Comparison of ENCODE assay signal across 28 cellular contexts in the genomic region with DNA sequence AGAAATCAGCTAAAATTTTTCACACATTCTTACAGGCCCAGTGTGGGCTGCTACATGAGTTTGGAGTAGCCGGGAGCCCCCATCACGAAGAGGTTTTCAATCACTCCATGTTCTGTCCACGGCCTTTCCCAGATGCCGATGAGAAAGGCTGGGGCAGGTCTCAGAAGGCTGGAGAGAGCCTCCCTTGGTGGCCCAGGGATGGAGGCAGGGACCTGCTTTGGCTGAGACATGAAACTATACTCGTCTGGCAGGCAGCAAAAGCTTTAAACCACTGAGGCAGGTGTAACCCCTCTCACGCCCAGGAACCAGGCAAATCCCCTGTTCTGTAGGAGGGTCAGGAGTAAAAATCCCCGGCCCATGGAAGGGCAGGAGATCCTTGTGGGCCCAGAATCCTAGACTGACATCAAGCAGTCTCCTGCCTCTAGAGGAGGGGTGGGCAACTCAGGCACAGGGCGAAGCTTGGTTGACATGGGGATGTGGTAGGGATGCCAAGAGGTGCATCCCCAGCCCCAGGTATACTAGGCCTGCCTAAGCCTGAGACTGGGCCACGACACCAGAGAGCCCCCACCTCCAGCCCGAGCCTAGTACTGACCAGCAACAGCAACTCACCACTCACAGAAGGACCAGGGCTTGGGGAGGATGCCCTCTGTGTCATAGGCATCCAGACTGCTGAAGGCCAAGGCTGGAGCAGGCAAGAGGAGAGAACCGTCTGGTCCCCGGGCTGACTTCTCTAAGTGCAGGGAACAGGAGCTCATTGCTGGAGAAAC. TPM values are rescaled to one million over a fixed set of nuclear protein-coding genes. Genes with fewer than 3 reads are reported as not detected.
"Had no signal": no experiment of that assay in that cellular context is flagged by ENCODE, and none has a peak within 500 bp of the region (broad histone marks: within the 10 kb centered on the region; RNA-seq: fewer than 3 reads in every experiment).

No MANE protein-coding gene starts in this region.

- H3K4me3 ChIP-seq: cardiac muscle cell, SK-N-MC had no signal

- H3K36me3 ChIP-seq: brain microvascular endothelial cell, cardiac muscle cell had no signal

- H3K9me3 Mint-ChIP-seq: activated CD4-positive, alpha-beta memory T cell treated with anti-CD3 and anti-CD28 coated beads, Interleukin-2, amount 10 ng/mL, durations not matched to agents 7 days and 5 days had no signal

- ATAC-seq: activated CD4-positive, alpha-beta T cell treated with anti-CD3 and anti-CD28 coated beads for 36 hours had no signal

- H3K27me3 ChIP-seq: cardiac muscle cell had no signal

- H3K4me3 Mint-ChIP-seq: activated CD4-positive, alpha-beta memory T cell treated with anti-CD3 and anti-CD28 coated beads, Interleukin-2, amount 10 ng/mL, durations not matched to agents 7 days and 5 days; activated CD4-positive, alpha-beta T cell treated with anti-CD3 and anti-CD28 coated beads for 36 hours; activated naive CD4-positive, alpha-beta T cell treated with anti-CD3 and anti-CD28 coated beads for 36 hours; IgD-negative memory B cell had no signal

- H3K4me1 Mint-ChIP-seq: activated CD4-positive, alpha-beta memory T cell treated with anti-CD3 and anti-CD28 coated beads, Interleukin-2, amount 10 ng/mL, durations not matched to agents 7 days and 5 days had no signal

- H3K27ac Mint-ChIP-seq: activated CD4-positive, alpha-beta memory T cell treated with anti-CD3 and anti-CD28 coated beads, Interleukin-2, amount 10 ng/mL, durations not matched to agents 7 days and 5 days; activated CD4-positive, alpha-beta T cell treated with anti-CD3 and anti-CD28 coated beads for 36 hours; activated naive CD4-positive, alpha-beta T cell treated with anti-CD3 and anti-CD28 coated beads for 36 hours; activated naive CD8-positive, alpha-beta T cell; IgD-negative memory B cell had no signal

- DNase-seq: activated CD4-positive, alpha-beta memory T cell treated with anti-CD3 and anti-CD28 coated beads, Interleukin-2, amount 10 ng/mL, durations not matched to agents 7 days and 5 days; activated CD4-positive, alpha-beta T cell treated with anti-CD3 and anti-CD28 coated beads for 36 hours; activated CD4-positive, alpha-beta T cell treated with anti-CD3 and anti-CD28 coated beads, Interleukin-2, amount 50 U/mL, for 1 hour; activated CD8-positive, alpha-beta memory T cell treated with anti-CD3 and anti-CD28 coated beads, Interleukin-2, amount 50 U/mL, for 4 hours; activated effector memory CD4-positive, alpha-beta T cell treated with anti-CD3 and anti-CD28 coated beads, Interleukin-2, amount 50 U/mL, for 16 hours; activated naive CD4-positive, alpha-beta T cell treated with anti-CD3 and anti-CD28 coated beads for 36 hours; activated T-cell treated with anti-CD3 and anti-CD28 coated beads, Interleukin-2, amount 50 U/mL, for 1 hour; amygdala; brain microvascular endothelial cell; KG1; NCI-H1092 treated with DMSO at 0.1 percent for 48 hours; NCI-H1417 treated with DMSO at 0.1 percent for 48 hours; NCI-H1694; NCI-H2029; NCI-H2107; NCI-H2171 treated with DMSO at 0.1 percent for 48 hours; NCI-H226; NCI-H526; NCI-H82; T-helper 1 cell had no signal

- H3K27ac ChIP-seq: brain microvascular endothelial cell, cardiac muscle cell, SK-N-MC, VCaP had no signal

RNA-seq across cellular contexts. Expression of gene MMEL1, which starts 9.1 kb away (rescaled TPM):
- total RNA-seq: cardiac muscle cell, LHCN-M2, M059J, OCI-LY7 had no signal
- polyA plus RNA-seq: cardiac muscle cell had no signal
